In genomic region chr17:31320791-31321190, GRCh38 we compare ENCODE assay signal across 10 cellular contexts. TPM values are rescaled to one million over a fixed set of nuclear protein-coding genes. Genes with fewer than 3 reads are reported as not detected.
DNase-seq lines count a peak whose midpoint lies in the region; ATAC-seq and TF ChIP-seq lines count a peak whose summit lies in the region.
"Had no signal": no experiment of that assay in that cellular context is flagged by ENCODE, and none has a peak within 500 bp of the region (broad histone marks: within the 10 kb centered on the region; RNA-seq: fewer than 3 reads in every experiment).

No MANE protein-coding gene starts in this region.

- TF ChIP-seq POLR2A in transverse colon (IDR thresholded peaks at IDR 0.05), result no peak

- H3K27ac Mint-ChIP-seq in activated CD4-positive, alpha-beta memory T cell treated with anti-CD3 and anti-CD28 coated beads for 36 hours, result peak overlapping the region; percentile 92
- peak overlapping the region; percentile 93 to 98 (median 98) for H3K27ac Mint-ChIP-seq in immature natural killer cell

- peaks cover 0 to 7% (median 0%) of the 10 kb centered on the region in 4 donors for H3K4me1 ChIP-seq in transverse colon

- CTCF ChIA-PET in activated CD4-positive, alpha-beta memory T cell treated with anti-CD3 and anti-CD28 coated beads for 36 hours (lab: Charles Lee), result interaction anchor here (0.6 kb wide), 1 partner anchor 1556 kb away, joined by 5 read pairs; the partner anchor contains the start of gene MYO1D

- no peaks in the 10 kb centered on the region for H3K9me3 Mint-ChIP-seq in activated CD4-positive, alpha-beta memory T cell treated with anti-CD3 and anti-CD28 coated beads for 36 hours
- no peaks in the 10 kb centered on the region for H3K9me3 Mint-ChIP-seq in immature natural killer cell

- H3K27me3 Mint-ChIP-seq in activated CD4-positive, alpha-beta memory T cell treated with anti-CD3 and anti-CD28 coated beads for 36 hours, result no peaks in the 10 kb centered on the region
- peaks cover 8 to 9% (median 9%) of the 10 kb centered on the region in 3 donors for H3K27me3 Mint-ChIP-seq in immature natural killer cell (ENCODE audit: low read depth in 3 of 3)

- ATAC-seq in Right ventricle myocardium superior (ENCODE audit: poor library complexity) (peak; percentile 25), left ventricle myocardium superior (no peak), GM21529 (IDR thresholded peaks at IDR 0.05; ENCODE audit: unreplicated experiment) (no peak)

- peaks cover 18% of the 10 kb centered on the region for H3K36me3 Mint-ChIP-seq in activated CD4-positive, alpha-beta memory T cell treated with anti-CD3 and anti-CD28 coated beads for 36 hours
- H3K36me3 Mint-ChIP-seq in immature natural killer cell, result peaks cover 4% of the 10 kb centered on the region in 3 donors

- no peaks in the 10 kb centered on the region for H3K27me3 ChIP-seq in transverse colon

- peak overlapping the region; percentile 45 to 78 (median 58) for H3K27ac ChIP-seq in transverse colon

- peaks cover 41% of the 10 kb centered on the region for H3K4me1 Mint-ChIP-seq in activated CD4-positive, alpha-beta memory T cell treated with anti-CD3 and anti-CD28 coated beads for 36 hours (ENCODE audit: low read depth)
- peaks cover 48 to 61% of the 10 kb centered on the region in 2 donors for H3K4me1 Mint-ChIP-seq in immature natural killer cell

- in situ Hi-C loops in transverse colon (cut with MboI; ENCODE audit: low pct_ligation_motif_present in 1 of 4, low pct_unique_long_range_greater_than_20kb in 1 of 4, low sequenced_read_pairs in 3 of 4), result no loop called here

- peaks cover 0 to 6% (median under 1%) of the 10 kb centered on the region in 4 donors for H3K36me3 ChIP-seq in transverse colon

- no peak for TF ChIP-seq EP300 in transverse colon (IDR thresholded peaks at IDR 0.05; ENCODE audit: low read depth)

- intact Hi-C loops in Right ventricle myocardium superior (cut with DNase I) (no loop called here), left ventricle myocardium superior (cut with micrococcal nuclease) (no loop called here), transverse colon (cut with DNase I; ENCODE audit: low total_unique reads) (no loop called here)
- intact Hi-C loops in activated CD4-positive, alpha-beta memory T cell treated with anti-CD3 and anti-CD28 coated beads for 36 hours (cut with micrococcal nuclease), result loop anchor here (1.0 to 5.0 kb wide), 3 partner anchors 10 to 498 kb away; partner anchors contain the start of gene CRLF3

- no peaks in the 10 kb centered on the region for H3K9me3 ChIP-seq in transverse colon

- no peak for DNase-seq in Right ventricle myocardium superior
- DNase-seq in left ventricle myocardium superior, result no peak
- no peak for DNase-seq in activated CD4-positive, alpha-beta memory T cell treated with anti-CD3 and anti-CD28 coated beads for 36 hours
- no peak for DNase-seq in immature natural killer cell
- DNase-seq in transverse colon, result no peak
- no peak for DNase-seq in UCSD-AML1 (lab: John Stamatoyannopoulos, UW; ENCODE audit: unreplicated experiment)
- no peak for DNase-seq in NCI-H1417 treated with DMSO at 0.1 percent for 48 hours (lab: John Stamatoyannopoulos, UW)
- DNase-seq: NCI-H345 had no signal

- peak overlapping the region; percentile 75 for H3K4me3 Mint-ChIP-seq in activated CD4-positive, alpha-beta memory T cell treated with anti-CD3 and anti-CD28 coated beads for 36 hours
- peak overlapping the region; percentile 80 to 93 (median 85) for H3K4me3 Mint-ChIP-seq in immature natural killer cell

- WGBS in transverse colon (ENCODE audit: low coverage in 1 of 2), 2 donors, result 46 to 86% methylated on average over 1 of the region's 1 CpG

- TF ChIP-seq CTCF in transverse colon (IDR thresholded peaks at IDR 0.05), result no peak

- peak overlapping the region in 3 of 4 donors; percentile 9 to 30 (median 9) for H3K4me3 ChIP-seq in transverse colon

- POLR2A ChIA-PET in activated CD4-positive, alpha-beta memory T cell treated with anti-CD3 and anti-CD28 coated beads for 36 hours (lab: Charles Lee), result interaction anchor here (5.4 kb wide), 1 partner anchor 11 kb away, joined by 106 read pairs; no protein-coding TSS in a partner anchor

RNA-seq across cellular contexts. Expression of gene EVI2A, which starts 0.6 kb away (rescaled TPM):
- total RNA-seq in Right ventricle myocardium superior, result 2.2 TPM
- 2.9 TPM for total RNA-seq in left ventricle myocardium superior
- total RNA-seq in activated CD4-positive, alpha-beta memory T cell treated with anti-CD3 and anti-CD28 coated beads for 36 hours, result 10 to 100 TPM; 24.5 to 25.5 TPM
- 10 to 100 TPM; 38.2 to 57.0 (median 45.0) TPM for polyA plus RNA-seq in immature natural killer cell
- 1 to 10 TPM in 3 of 4 donors, not detected in 1; 3.7 to 9.4 (median 7.5) TPM for total RNA-seq in transverse colon

RNA-seq across cellular contexts. Expression of gene EVI2B, which starts 6.9 kb away (rescaled TPM):
- total RNA-seq in Right ventricle myocardium superior (2.9 TPM), left ventricle myocardium superior (4.4 TPM), transverse colon (10 to 100 TPM in 1 of 4 donors, 1 to 10 TPM in 3; 1.4 to 21.0 (median 5.6) TPM)
- total RNA-seq in activated CD4-positive, alpha-beta memory T cell treated with anti-CD3 and anti-CD28 coated beads for 36 hours, result 10 to 100 TPM; 14.1 to 15.9 TPM
- polyA plus RNA-seq in immature natural killer cell, result 10 to 100 TPM; 43.4 to 78.4 (median 66.4) TPM

RNA-seq across cellular contexts. Expression of gene OMG, which starts 23.8 kb away (rescaled TPM):
- total RNA-seq in Right ventricle myocardium superior (not detected), left ventricle myocardium superior (0.32 TPM), transverse colon (not detected)
- under 1 TPM; 0.15 to 0.19 TPM for total RNA-seq in activated CD4-positive, alpha-beta memory T cell treated with anti-CD3 and anti-CD28 coated beads for 36 hours
- polyA plus RNA-seq in immature natural killer cell, result under 1 TPM in 2 of 3 donors, not detected in 1; 0.28 to 0.40 TPM
- polyA plus RNA-seq: keratinocyte had no signal
